In genomic region chr21:14875704-14876364, GRCh38 we compare ENCODE assay signal across 11 cellular contexts.
DNase-seq lines count a peak whose midpoint lies in the region; ATAC-seq, FAIRE-seq and TF ChIP-seq lines count a peak whose summit lies in the region.
"Had no signal": no experiment of that assay in that cellular context is flagged by ENCODE, and none has a peak within 500 bp of the region (broad histone marks: within the 10 kb centered on the region; RNA-seq: fewer than 3 reads in every experiment).

No MANE protein-coding gene starts in this region.

- CTCF ChIA-PET in GM10248 (lab: Yijun Ruan, JAX) (interaction anchor here (0.9 to 2.5 kb wide), 6 partner anchors 7 to 607 kb away, joined by 3 to 12 read pairs (median 7); no protein-coding TSS in a partner anchor), H1 (lab: Charles Lee; ENCODE audit: partially characterized antibody) (interaction anchor here (0.8 to 2.2 kb wide), 2 partner anchors 9 to 12 kb away, joined by 3 to 7 read pairs; no protein-coding TSS in a partner anchor)

- H3K4me1 ChIP-seq in H1 (replicated peaks in 1 of 4; ENCODE audit: control insufficient read depth in 3 of 4, insufficient read depth in 4 of 4, low read length in 3 of 4) (no peaks in the 10 kb centered on the region), gastrocnemius medialis (peaks cover 0 to 11% of the 10 kb centered on the region in 2 donors)

- no peak overlapping the region for H3K56ac ChIP-seq in H1 (replicated peaks; ENCODE audit: insufficient read length, low read depth, low read length)

- no peaks in the 10 kb centered on the region for H3K27me3 ChIP-seq in H1 (replicated peaks in 1 of 4; ENCODE audit: control insufficient read depth in 3 of 4, extremely low read depth in 1 of 4, insufficient read depth in 3 of 4, low read length in 3 of 4)
- no peaks in the 10 kb centered on the region for H3K27me3 ChIP-seq in gastrocnemius medialis
- no peaks in the 10 kb centered on the region for H3K27me3 ChIP-seq in dorsolateral prefrontal cortex

- H3K79me2 ChIP-seq in H1 (ENCODE audit: control insufficient read depth in 1 of 2, insufficient read depth in 2 of 2, low read length in 2 of 2), result no peaks in the 10 kb centered on the region

- no peak for TF ChIP-seq RAD21 in H1 (IDR thresholded peaks at IDR 0.05 in 1 of 2, conservative IDR thresholded peaks at IDR 0.05 in 1 of 2; ENCODE audit: low read depth in 2 of 2, low read length in 2 of 2)

- peak; percentile 36 for DNase-seq in GM10248 (ENCODE audit: extremely low spot score)
- peak; percentile 49 for DNase-seq in GM20000 (ENCODE audit: low spot score)
- DNase-seq in H1 (ENCODE audit: low read depth in 1 of 2, low spot score in 2 of 2), result no peak
- DNase-seq in gastrocnemius medialis, result no peak
- DNase-seq in COR-L47 (lab: John Stamatoyannopoulos, UW), result no peak
- DNase-seq in amygdala (lab: John Stamatoyannopoulos, UW), result no peak
- no peak for DNase-seq in dorsolateral prefrontal cortex
- DNase-seq: activated gamma-delta T cell, Caco-2 had no signal

- H3K23me2 ChIP-seq in H1 (ENCODE audit: low read depth, low read length), result no peaks in the 10 kb centered on the region

- H2BK15ac ChIP-seq in H1 (ENCODE audit: low read length), result no peak overlapping the region

- H3K4ac ChIP-seq in H1 (replicated peaks; ENCODE audit: insufficient read length, low read depth, low read length), result no peak overlapping the region

- no peak overlapping the region for H2BK12ac ChIP-seq in H1 (ENCODE audit: low read depth, low read length)

- H2AK5ac ChIP-seq in H1 (ENCODE audit: low read depth, low read length), result 0 out of 2 replicates have a peak overlapping the region, but pooled peaks have one; percentile 28

- no peaks in the 10 kb centered on the region for H3K36me3 ChIP-seq in H1 (ENCODE audit: control insufficient read depth in 2 of 4, insufficient read depth in 4 of 4, low read length in 3 of 4)
- no peaks in the 10 kb centered on the region for H3K36me3 ChIP-seq in gastrocnemius medialis

- no peak overlapping the region for H2BK20ac ChIP-seq in H1 (ENCODE audit: low read length)

- ATAC-seq in HG03139 (IDR thresholded peaks at IDR 0.05; ENCODE audit: unreplicated experiment) (peak; percentile 77), gastrocnemius medialis (no peak)

- WGBS in H1 (ENCODE audit: extremely low coverage in 1 of 2, insufficient coverage in 1 of 2, insufficient read length in 1 of 2, insufficient replicate concordance in 2 of 2, low coverage in 1 of 2, low lambda C conversion rate in 2 of 2, missing lambda C conversion rate in 1 of 2), 2 experiments, result 91% methylated on average over 7 of the region's 7 CpGs; no CpG with 5 or more reads in 1 of the 2 experiments

- intact Hi-C loops in gastrocnemius medialis (cut with DNase I; ENCODE audit: low total_unique reads), result no loop called here
- intact Hi-C loops in dorsolateral prefrontal cortex (cut with DNase I), result no loop called here

- in situ Hi-C loops in gastrocnemius medialis (cut with MboI; ENCODE audit: low sequenced_read_pairs in 4 of 4), result no loop called here

- H2AFZ ChIP-seq in H1 (ENCODE audit: low read length), result peak overlapping the region; percentile 11; the same call in 1 of the 2 replicates

- POLR2A ChIA-PET in GM10248 (lab: Yijun Ruan, JAX) (interaction anchor here (0.5 kb wide), 1 partner anchor 440 kb away, joined by 9 read pairs; no protein-coding TSS in a partner anchor), H1 (lab: Charles Lee; ENCODE audit: partially characterized antibody) (no interaction called here)

- no peak for TF ChIP-seq CTCF in GM10248 (IDR thresholded peaks at IDR 0.05; ENCODE audit: control extremely low read depth, extremely low read depth, low read depth, missing control alignments)
- no peak for TF ChIP-seq CTCF in GM20000 (IDR thresholded peaks at IDR 0.05; ENCODE audit: extremely low read depth, missing control alignments)
- TF ChIP-seq CTCF in H1 (IDR thresholded peaks at IDR 0.05; ENCODE audit: control extremely low read depth in 1 of 3, insufficient read depth in 1 of 3, low read depth in 1 of 3, low read length in 3 of 3), result no peak
- no peak for TF ChIP-seq CTCF in gastrocnemius medialis (IDR thresholded peaks at IDR 0.05 in 4 of 5, conservative IDR thresholded peaks at IDR 0.05 in 1 of 5)
- no peak for TF ChIP-seq CTCF in dorsolateral prefrontal cortex (IDR thresholded peaks at IDR 0.05 in 54 of 56, conservative IDR thresholded peaks at IDR 0.05 in 2 of 56; ENCODE audit: low read depth in 1 of 56, partially characterized antibody in 56 of 56)

- H3K4me3 ChIP-seq in H1 (ENCODE audit: extremely low read depth in 1 of 4, insufficient read depth in 2 of 4, low read depth in 3 of 4, low read length in 4 of 4) (no peak overlapping the region), gastrocnemius medialis (no peak overlapping the region), dorsolateral prefrontal cortex (no peak overlapping the region)

- H4K5ac ChIP-seq in H1 (ENCODE audit: insufficient read length, low read depth, low read length), result no peak overlapping the region

- H4K8ac ChIP-seq in H1 (ENCODE audit: extremely low read depth, insufficient read depth, low read length), result no peak overlapping the region

- H2BK120ac ChIP-seq in H1 (replicated peaks; ENCODE audit: low read depth, low read length), result no peak overlapping the region

- no peak overlapping the region for H4K91ac ChIP-seq in H1 (replicated peaks; ENCODE audit: insufficient read length, low read length)

- no peak overlapping the region for H3K9ac ChIP-seq in H1 (replicated peaks in 1 of 4; ENCODE audit: extremely low read depth in 1 of 4, low read depth in 3 of 4, low read length in 3 of 4)

- no peak overlapping the region for H3K4me2 ChIP-seq in H1 (ENCODE audit: insufficient read depth in 1 of 2, low read depth in 2 of 2, low read length in 2 of 2)

- FAIRE-seq in H1 (lab: Jason Lieb, UNC), result no peak
- FAIRE-seq: frontal cortex had no signal

- H3K23ac ChIP-seq in H1 (ENCODE audit: insufficient read length), result no peak overlapping the region

- TF ChIP-seq EP300 in H1 (IDR thresholded peaks at IDR 0.05; ENCODE audit: borderline replicate concordance in 1 of 2, low read depth in 2 of 2, low read length in 2 of 2), result no peak

- H4K20me1 ChIP-seq in H1 (replicated peaks in 1 of 2; ENCODE audit: control insufficient read depth in 1 of 2, insufficient read depth in 2 of 2, low read length in 2 of 2), result no peaks in the 10 kb centered on the region

- no peaks in the 10 kb centered on the region for H3K79me1 ChIP-seq in H1 (ENCODE audit: low read depth, low read length)

- no peak overlapping the region for H3K18ac ChIP-seq in H1 (ENCODE audit: extremely low read depth, low read length)

- H3K27ac ChIP-seq in H1 (ENCODE audit: low read depth, low read length) (no peak overlapping the region), gastrocnemius medialis (no peak overlapping the region), dorsolateral prefrontal cortex (no peak overlapping the region)

- H3K14ac ChIP-seq in H1 (ENCODE audit: insufficient read length), result no peak overlapping the region

- no peak overlapping the region for H2BK5ac ChIP-seq in H1 (ENCODE audit: low read depth, low read length)

- H3K9me3 ChIP-seq in H1 (ENCODE audit: insufficient read depth in 2 of 2, low read depth in 1 of 2, low read length in 1 of 2), result no peaks in the 10 kb centered on the region
- H3K9me3 ChIP-seq in gastrocnemius medialis, result no peaks in the 10 kb centered on the region
- H3K9me3 ChIP-seq: Caco-2 had no signal

- TF ChIP-seq POLR2A in H1 (IDR thresholded peaks at IDR 0.05; ENCODE audit: control extremely low read depth in 1 of 2, low read depth in 2 of 2, low read length in 2 of 2), result no peak
- TF ChIP-seq POLR2A in gastrocnemius medialis (IDR thresholded peaks at IDR 0.05), result no peak

TF ChIP-seq in H1, 55 proteins besides CTCF, POLR2A, EP300 and RAD21:
- TF ChIP-seq SIX5 (IDR thresholded peaks at IDR 0.05; ENCODE audit: low read depth, low read length) (no peak), SUZ12 (IDR thresholded peaks at IDR 0.05; ENCODE audit: low read length) (no peak), GABPA (IDR thresholded peaks at IDR 0.05; ENCODE audit: borderline replicate concordance, insufficient read depth, low read length) (no peak), CREB1 (IDR thresholded peaks at IDR 0.05) (no peak), SIN3A (conservative IDR thresholded peaks at IDR 0.05 in 1 of 2, IDR thresholded peaks at IDR 0.05 in 1 of 2; ENCODE audit: low read depth in 1 of 2, low read length in 2 of 2) (no peak), EZH2 (IDR thresholded peaks at IDR 0.05; ENCODE audit: low read depth, low read length, severe bottlenecking) (no peak), CBX8 (IDR thresholded peaks at IDR 0.05; ENCODE audit: borderline replicate concordance, low read depth, low read length) (no peak), RNF2 (IDR thresholded peaks at IDR 0.05; ENCODE audit: borderline replicate concordance, low read depth, low read length, missing control alignments, poor library complexity, severe bottlenecking) (no peak), ATF2 (IDR thresholded peaks at IDR 0.05; ENCODE audit: low read length) (no peak), CEBPB (IDR thresholded peaks at IDR 0.05; ENCODE audit: low read depth, low read length) (no peak), JUN (IDR thresholded peaks at IDR 0.05; ENCODE audit: low read depth, low read length) (no peak), NRF1 (IDR thresholded peaks at IDR 0.05; ENCODE audit: low read depth, low read length) (no peak), USF2 (IDR thresholded peaks at IDR 0.05; ENCODE audit: low read length) (no peak), KDM5A (IDR thresholded peaks at IDR 0.05; ENCODE audit: low read length) (no peak), POLR2AphosphoS5 (IDR thresholded peaks at IDR 0.05; ENCODE audit: low read depth, low read length) (no peak)

Comparison
In these comparisons a context has a peak if more than half of its experiments do, and no peak if none do; other contexts are left out.
1. DNase-seq: peak in GM10248 (single experiment) and GM20000 (single experiment); none in H1 (0 of 2), gastrocnemius medialis (0 of 2), COR-L47 (single experiment), amygdala (0 of 56) and dorsolateral prefrontal cortex (0 of 10).